In genomic region chr22:33274214-33274828, GRCh38 we compare ENCODE assay signal across 9 cellular contexts.
DNase-seq lines count a peak whose midpoint lies in the region; ATAC-seq and TF ChIP-seq lines count a peak whose summit lies in the region.
"Had no signal": no experiment of that assay in that cellular context is flagged by ENCODE, and none has a peak within 500 bp of the region (broad histone marks: within the 10 kb centered on the region; RNA-seq: fewer than 3 reads in every experiment).

No MANE protein-coding gene starts in this region.

- H3K79me2 ChIP-seq in trophoblast cell (ENCODE audit: control insufficient read depth, insufficient read depth, low read length, poor library complexity): no peaks in the 10 kb centered on the region

- H3K79me1 ChIP-seq in trophoblast cell (ENCODE audit: low read length): no peaks in the 10 kb centered on the region

- no peak overlapping the region for H3K18ac ChIP-seq in trophoblast cell (ENCODE audit: low read length)

- no peak overlapping the region for H3K4ac ChIP-seq in trophoblast cell (ENCODE audit: low read depth, low read length)

- no CpG with 5 or more reads among the region's 15 CpGs for WGBS in trophoblast cell (ENCODE audit: extremely low coverage, insufficient coverage, insufficient read length)

- H4K12ac ChIP-seq in trophoblast cell (ENCODE audit: low read depth, low read length): no peak overlapping the region

- no peak overlapping the region for H3K27ac ChIP-seq in trophoblast cell (ENCODE audit: low read depth, low read length)

- H2AK5ac ChIP-seq in trophoblast cell (ENCODE audit: low read length): no peak overlapping the region

- H3K9ac ChIP-seq in trophoblast cell (ENCODE audit: low read length): no peak overlapping the region

- H3K4me2 ChIP-seq in trophoblast cell (ENCODE audit: low read length): no peak overlapping the region

- H3K27me3 ChIP-seq in trophoblast cell (ENCODE audit: insufficient read depth, low read length): no peaks in the 10 kb centered on the region

- no peak overlapping the region for H4K91ac ChIP-seq in trophoblast cell (ENCODE audit: low read depth, low read length)

- TF ChIP-seq CTCF in astrocyte of the cerebellum (IDR thresholded peaks at IDR 0.05; ENCODE audit: low read depth, low read length, missing control alignments): peak; percentile 14

- H2BK5ac ChIP-seq in trophoblast cell (ENCODE audit: low read depth, low read length, poor library complexity): no peak overlapping the region

- H3K4me3 ChIP-seq in astrocyte of the cerebellum (ENCODE audit: low read depth, low read length) (no peak overlapping the region), trophoblast cell (ENCODE audit: low read depth, low read length) (no peak overlapping the region)

- no peaks in the 10 kb centered on the region for H3K4me1 ChIP-seq in trophoblast cell (ENCODE audit: control insufficient read depth in 1 of 2, insufficient read depth in 2 of 2, low read length in 2 of 2)

- ATAC-seq in HG03025 (IDR thresholded peaks at IDR 0.05; ENCODE audit: low FRiP score, unreplicated experiment): no peak
- ATAC-seq in HG03280 (IDR thresholded peaks at IDR 0.05; ENCODE audit: unreplicated experiment): no peak
- ATAC-seq: right cardiac atrium had no signal

- DNase-seq in NCI-H146 (lab: John Stamatoyannopoulos, UW): peak; percentile 12
- no peak for DNase-seq in NCI-H146 treated with DMSO at 0.1 percent for 48 hours (lab: John Stamatoyannopoulos, UW; ENCODE audit: unreplicated experiment)
- DNase-seq in HT1080 (ENCODE audit: low read depth): peak; percentile 1
- DNase-seq in astrocyte of the cerebellum (ENCODE audit: low read depth): no peak
- peak; percentile 7 to 48 for DNase-seq in trophoblast cell
- no peak for DNase-seq in mucosa of gallbladder (ENCODE audit: low spot score)

- no peak overlapping the region for H3K14ac ChIP-seq in trophoblast cell (ENCODE audit: low read length)

- H3K23ac ChIP-seq in trophoblast cell (ENCODE audit: low read length): no peak overlapping the region

- H3K36me3 ChIP-seq in trophoblast cell (ENCODE audit: control insufficient read depth in 1 of 2, insufficient read depth in 2 of 2, low read length in 2 of 2): peaks cover 7 to 9% of the 10 kb centered on the region in 2 experiments

- no peak overlapping the region for H2BK120ac ChIP-seq in trophoblast cell (ENCODE audit: insufficient read depth, low read length, poor library complexity)

- H2AFZ ChIP-seq in trophoblast cell (ENCODE audit: insufficient read depth, low read length, poor library complexity): no peak overlapping the region

- H3K9me3 ChIP-seq in trophoblast cell (ENCODE audit: insufficient read depth, low read depth, low read length): no peaks in the 10 kb centered on the region

- H4K8ac ChIP-seq in trophoblast cell (ENCODE audit: low read depth, low read length): no peak overlapping the region

- in situ Hi-C loops in astrocyte of the cerebellum (cut with HindIII; ENCODE audit: low sequenced_read_pairs): no loop called here

- H2BK12ac ChIP-seq in trophoblast cell (ENCODE audit: low read length): no peak overlapping the region

Comparison
In these comparisons a context has a peak if more than half of its experiments do, and no peak if none do; other contexts are left out.
1. DNase-seq: peak in NCI-H146 (single experiment), HT1080 (single experiment) and trophoblast cell (2 of 2); none in NCI-H146 treated with DMSO at 0.1 percent for 48 hours (single experiment), astrocyte of the cerebellum (single experiment) and mucosa of gallbladder (single experiment).